In genomic region chr17:79942591-79943353, GRCh38 we compare ENCODE assay signal across 11 cellular contexts.
A peak's percentile ranks its signal among the peaks of the same experiment; 100 is the strongest.
DNase-seq lines count a peak whose midpoint lies in the region; TF ChIP-seq lines count a peak whose summit lies in the region.
"Had no signal": no experiment of that assay in that cellular context is flagged by ENCODE, and none has a peak within 500 bp of the region (broad histone marks: within the 10 kb centered on the region; RNA-seq: fewer than 3 reads in every experiment).

No MANE protein-coding gene starts in this region.

- intact Hi-C loops in activated T-helper 2 cell treated with anti-CD3 and anti-CD28 coated beads, Interferon-gamma antibody, Interleukin-2, Interleukin-4, amounts not matched to agents 10 μg/mL and 5 μg/mL and 100 μg/mL, durations not matched to agents 14 hours and 24 hours and 36 hours (cut with micrococcal nuclease) = no loop called here

- TF ChIP-seq CTCF in suprapubic skin (IDR thresholded peaks at IDR 0.05) = no peak

- peaks cover 74% of the 10 kb centered on the region for H3K36me3 ChIP-seq in suprapubic skin

- TF ChIP-seq POLR2A in suprapubic skin (IDR thresholded peaks at IDR 0.05) = no peak

- TF ChIP-seq EP300 in suprapubic skin (IDR thresholded peaks at IDR 0.05) = no peak

- peaks cover 2% of the 10 kb centered on the region for H3K27me3 Mint-ChIP-seq in activated T-helper 2 cell treated with anti-CD3 and anti-CD28 coated beads, Interferon-gamma antibody, Interleukin-2, Interleukin-4, amounts not matched to agents 10 μg/mL and 5 μg/mL and 100 μg/mL, durations not matched to agents 14 hours and 24 hours and 36 hours (ENCODE audit: low read depth)

- H3K4me1 Mint-ChIP-seq in activated T-helper 2 cell treated with anti-CD3 and anti-CD28 coated beads, Interferon-gamma antibody, Interleukin-2, Interleukin-4, amounts not matched to agents 10 μg/mL and 5 μg/mL and 100 μg/mL, durations not matched to agents 14 hours and 24 hours and 36 hours (ENCODE audit: low read depth) = peaks cover 4% of the 10 kb centered on the region

- peaks cover 10% of the 10 kb centered on the region for H3K4me1 ChIP-seq in suprapubic skin
- H3K4me1 ChIP-seq: A549 had no signal

- no peaks in the 10 kb centered on the region for H3K27me3 ChIP-seq in suprapubic skin

- H3K4me3 Mint-ChIP-seq in activated T-helper 2 cell treated with anti-CD3 and anti-CD28 coated beads, Interferon-gamma antibody, Interleukin-2, Interleukin-4, amounts not matched to agents 10 μg/mL and 5 μg/mL and 100 μg/mL, durations not matched to agents 14 hours and 24 hours and 36 hours (ENCODE audit: low read depth) = peak overlapping the region; percentile 10

- H3K27ac ChIP-seq in suprapubic skin = no peak overlapping the region
- H3K27ac ChIP-seq: A549 had no signal

- peak; percentile 22 for DNase-seq in activated CD4-positive, alpha-beta T cell treated with anti-CD3 and anti-CD28 coated beads for 48 hours
- no peak for DNase-seq in activated CD4-positive, alpha-beta T cell treated with anti-CD3 and anti-CD28 coated beads for 1 hour
- DNase-seq in activated T-helper 2 cell treated with anti-CD3 and anti-CD28 coated beads, Interferon-gamma antibody, Interleukin-2, Interleukin-4, amounts not matched to agents 10 μg/mL and 5 μg/mL and 100 μg/mL, durations not matched to agents 14 hours and 24 hours and 36 hours (ENCODE audit: low spot score) = no peak
- DNase-seq in iris pigment epithelial cell (ENCODE audit: low read depth) (peak; percentile 24), suprapubic skin (ENCODE audit: low spot score in 2 of 2) (peak; percentile 72 to 78), H4 (ENCODE audit: low spot score) (no peak), NCI-H524 treated with DMSO at 0.1 percent for 48 hours (lab: John Stamatoyannopoulos, UW) (no peak), medulla oblongata (ENCODE audit: extremely low spot score) (no peak)
- DNase-seq: OCI-M1 had no signal

- no peak overlapping the region for H3K27ac Mint-ChIP-seq in activated T-helper 2 cell treated with anti-CD3 and anti-CD28 coated beads, Interferon-gamma antibody, Interleukin-2, Interleukin-4, amounts not matched to agents 10 μg/mL and 5 μg/mL and 100 μg/mL, durations not matched to agents 14 hours and 24 hours and 36 hours

- H3K36me3 Mint-ChIP-seq in activated T-helper 2 cell treated with anti-CD3 and anti-CD28 coated beads, Interferon-gamma antibody, Interleukin-2, Interleukin-4, amounts not matched to agents 10 μg/mL and 5 μg/mL and 100 μg/mL, durations not matched to agents 14 hours and 24 hours and 36 hours (ENCODE audit: low read depth) = no peaks in the 10 kb centered on the region

- H3K9me3 Mint-ChIP-seq in activated T-helper 2 cell treated with anti-CD3 and anti-CD28 coated beads, Interferon-gamma antibody, Interleukin-2, Interleukin-4, amounts not matched to agents 10 μg/mL and 5 μg/mL and 100 μg/mL, durations not matched to agents 14 hours and 24 hours and 36 hours = no peaks in the 10 kb centered on the region

- 88% methylated on average over 31 of the region's 35 CpGs for WGBS in suprapubic skin

- no peaks in the 10 kb centered on the region for H3K9me3 ChIP-seq in suprapubic skin
- H3K9me3 ChIP-seq: A549 had no signal

- no peak overlapping the region for H3K4me3 ChIP-seq in suprapubic skin
- H3K4me3 ChIP-seq: A549, smooth muscle cell had no signal

Comparison
In these comparisons a context has a peak if more than half of its experiments do, and no peak if none do; other contexts are left out.
1. DNase-seq: peak in activated CD4-positive, alpha-beta T cell treated with anti-CD3 and anti-CD28 coated beads for 48 hours (single experiment), iris pigment epithelial cell (single experiment) and suprapubic skin (2 of 2); none in activated CD4-positive, alpha-beta T cell treated with anti-CD3 and anti-CD28 coated beads for 1 hour (single experiment), activated T-helper 2 cell treated with anti-CD3 and anti-CD28 coated beads, Interferon-gamma antibody, Interleukin-2, Interleukin-4, amounts not matched to agents 10 μg/mL and 5 μg/mL and 100 μg/mL, durations not matched to agents 14 hours and 24 hours and 36 hours (single experiment), H4 (single experiment), NCI-H524 treated with DMSO at 0.1 percent for 48 hours (single experiment) and medulla oblongata (single experiment).